Comparison of ENCODE assay signal across 9 cellular contexts in genomic region chr1:182120411-182121258, GRCh38. TPM values are rescaled to one million over a fixed set of nuclear protein-coding genes. Genes with fewer than 3 reads are reported as not detected.
DNase-seq lines count a peak whose midpoint lies in the region; ATAC-seq and TF ChIP-seq lines count a peak whose summit lies in the region.
"Had no signal": no experiment of that assay in that cellular context is flagged by ENCODE, and none has a peak within 500 bp of the region (broad histone marks: within the 10 kb centered on the region; RNA-seq: fewer than 3 reads in every experiment).

No MANE protein-coding gene starts in this region.

- no peaks in the 10 kb centered on the region for H3K9me3 Mint-ChIP-seq in mesothelial cell of epicardium

- H3K9ac ChIP-seq in colonic mucosa (ENCODE audit: low read depth in 2 of 2, low read length in 2 of 2) (no peak overlapping the region), Karpas-422 (ENCODE audit: low read length) (no peak overlapping the region)

- no peak overlapping the region for H3K4me3 ChIP-seq in right atrium auricular region
- no peak overlapping the region for H3K4me3 ChIP-seq in colonic mucosa
- H3K4me3 ChIP-seq in Karpas-422 (ENCODE audit: low read length) = no peak overlapping the region

- H3K4me2 ChIP-seq in Karpas-422 (ENCODE audit: low read depth, low read length, poor library complexity, severe bottlenecking) = no peak overlapping the region

- no peak overlapping the region for H3K27ac ChIP-seq in right atrium auricular region
- peak overlapping the region; percentile 10 for H3K27ac ChIP-seq in colonic mucosa
- no peak overlapping the region for H3K27ac ChIP-seq in Karpas-422 (ENCODE audit: low read length)

- DNase-seq in Right ventricle myocardium superior = peak; percentile 51
- no peak for DNase-seq in right atrium auricular region (ENCODE audit: low spot score)
- peak; percentile 67 for DNase-seq in colonic mucosa
- no peak for DNase-seq in mesothelial cell of epicardium (ENCODE audit: low spot score in 2 of 2, unreplicated experiment in 2 of 2)
- no peak for DNase-seq in mesenteric fat pad (ENCODE audit: low spot score)
- no peak for DNase-seq in Karpas-422
- DNase-seq: MV-4-11 had no signal

- intact Hi-C loops in Right ventricle myocardium superior (cut with DNase I) = no loop called here
- intact Hi-C loops in colonic mucosa (cut with DNase I) = no loop called here

- peak overlapping the region; percentile 79 for H3K27ac Mint-ChIP-seq in mesothelial cell of epicardium

- TF ChIP-seq CTCF in right atrium auricular region (IDR thresholded peaks at IDR 0.05) (no peak), colonic mucosa (IDR thresholded peaks at IDR 0.05) (no peak), mesothelial cell of epicardium (IDR thresholded peaks at IDR 0.05; ENCODE audit: unreplicated experiment) (no peak)

- peaks cover 32% of the 10 kb centered on the region for H3K4me1 Mint-ChIP-seq in mesothelial cell of epicardium

- H3K36me3 ChIP-seq in right atrium auricular region (no peaks in the 10 kb centered on the region), colonic mucosa (no peaks in the 10 kb centered on the region), Karpas-422 (ENCODE audit: insufficient read depth, low read length) (no peaks in the 10 kb centered on the region)

- H3K4me1 ChIP-seq in right atrium auricular region (no peaks in the 10 kb centered on the region), colonic mucosa (no peaks in the 10 kb centered on the region), Karpas-422 (ENCODE audit: low read length) (no peaks in the 10 kb centered on the region)

- no peak overlapping the region for H2AFZ ChIP-seq in Karpas-422 (ENCODE audit: low read length)

- H3K27me3 ChIP-seq in right atrium auricular region = no peaks in the 10 kb centered on the region
- no peaks in the 10 kb centered on the region for H3K27me3 ChIP-seq in colonic mucosa
- H3K27me3 ChIP-seq in Karpas-422 (ENCODE audit: low read length) = no peaks in the 10 kb centered on the region

- H3K9me2 ChIP-seq in Karpas-422 (replicated peaks; ENCODE audit: insufficient read depth, low read length) = no peaks in the 10 kb centered on the region

- H3K27me3 Mint-ChIP-seq in mesothelial cell of epicardium (ENCODE audit: low read depth) = no peaks in the 10 kb centered on the region

- H3K4me3 Mint-ChIP-seq in mesothelial cell of epicardium = no peak overlapping the region

- H3K79me2 ChIP-seq in Karpas-422 (ENCODE audit: low read length) = no peaks in the 10 kb centered on the region

- H3K9me3 ChIP-seq in right atrium auricular region (no peaks in the 10 kb centered on the region), colonic mucosa (no peaks in the 10 kb centered on the region), Karpas-422 (ENCODE audit: low read length) (no peaks in the 10 kb centered on the region)

- no peaks in the 10 kb centered on the region for H4K20me1 ChIP-seq in Karpas-422 (ENCODE audit: insufficient read depth, low read depth, low read length)

- ATAC-seq in Right ventricle myocardium superior (ENCODE audit: poor library complexity) = peak; percentile 82
- ATAC-seq in HG03378 (IDR thresholded peaks at IDR 0.05; ENCODE audit: unreplicated experiment) = no peak
- no peak for ATAC-seq in HG03097 (IDR thresholded peaks at IDR 0.05; ENCODE audit: low FRiP score, unreplicated experiment)

- H3K36me3 Mint-ChIP-seq in mesothelial cell of epicardium = no peaks in the 10 kb centered on the region

RNA-seq across cellular contexts. Expression of gene ZNF648, which starts 59.1 kb away (rescaled TPM):
- total RNA-seq in Right ventricle myocardium superior (not detected), right atrium auricular region (not detected), colonic mucosa (under 1 TPM in 1 of 2 donors, not detected in 1; 0.07 TPM), mesothelial cell of epicardium (0.09 to 0.23 TPM (median 0.18 TPM) in 3 replicates), mesenteric fat pad (not detected)
- not detected in 2 replicates for total RNA-seq in Karpas-422 (2014; rRNA removed; shearing (Covaris generic); ENCODE audit: low replicate concordance)

Comparison
In these comparisons a context has a peak if more than half of its experiments do, and no peak if none do; other contexts are left out.
1. DNase-seq: peak in Right ventricle myocardium superior (single experiment) and colonic mucosa (single experiment); none in right atrium auricular region (single experiment), mesothelial cell of epicardium (0 of 2), mesenteric fat pad (single experiment) and Karpas-422 (single experiment).